Comparison of ENCODE assay signal across 18 cellular contexts in the genomic region with DNA sequence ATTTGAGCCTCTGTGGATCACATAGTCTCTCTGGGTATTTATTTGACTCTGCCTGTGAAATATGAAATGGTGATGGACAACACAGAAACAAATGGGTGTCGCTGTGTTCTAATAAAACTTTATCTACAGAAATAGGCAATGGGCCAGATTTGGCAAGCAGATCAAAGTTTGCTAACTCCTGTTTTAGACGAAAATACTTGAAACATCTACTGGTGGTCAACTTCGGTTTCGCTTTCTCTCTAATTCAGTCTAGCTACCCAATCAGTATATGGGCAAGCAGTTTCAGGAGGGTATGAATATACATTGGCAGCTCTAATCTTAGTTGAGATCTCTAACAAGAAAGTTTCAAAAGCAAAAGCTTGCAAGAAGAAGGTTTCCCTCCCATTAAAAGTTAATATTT.
DNase-seq lines count a peak whose midpoint lies in the region; ATAC-seq, FAIRE-seq and TF ChIP-seq lines count a peak whose summit lies in the region.
"Had no signal": no experiment of that assay in that cellular context is flagged by ENCODE, and none has a peak within 500 bp of the region (broad histone marks: within the 10 kb centered on the region; RNA-seq: fewer than 3 reads in every experiment).

No MANE protein-coding gene starts in this region.

- no peaks in the 10 kb centered on the region for H3K36me3 ChIP-seq in GM06990 (ENCODE audit: control insufficient read depth, insufficient read depth, low read length)
- H3K36me3 ChIP-seq: ovary had no signal

- H3K36me3 Mint-ChIP-seq in activated T-helper 17 cell treated with anti-CD3 and anti-CD28 coated beads, Interleukin-2, amount 50 U/mL, for 72 hours (ENCODE audit: low read depth) = no peaks in the 10 kb centered on the region

- ATAC-seq in GM21737 (IDR thresholded peaks at IDR 0.05; ENCODE audit: unreplicated experiment) (peak; percentile 71), HG03342 (IDR thresholded peaks at IDR 0.05; ENCODE audit: unreplicated experiment) (peak; percentile 80)
- ATAC-seq in activated T-helper 17 cell treated with anti-CD3 and anti-CD28 coated beads, Interleukin-2, amount 50 U/mL, for 72 hours (replicated peaks) = no peak
- ATAC-seq: activated CD8-positive, alpha-beta T cell treated with anti-CD3 and anti-CD28 coated beads, Interleukin-2, amount 10 ng/mL, durations not matched to agents 7 days and 5 days had no signal

- H3K9me3 Mint-ChIP-seq in activated T-helper 17 cell treated with anti-CD3 and anti-CD28 coated beads, Interleukin-2, amount 50 U/mL, for 72 hours = no peaks in the 10 kb centered on the region
- H3K9me3 Mint-ChIP-seq: H9 had no signal

- H3K27me3 Mint-ChIP-seq in activated T-helper 17 cell treated with anti-CD3 and anti-CD28 coated beads, Interleukin-2, amount 50 U/mL, for 72 hours = peaks cover 13% of the 10 kb centered on the region

- DNase-seq in GM06990 (ENCODE audit: extremely low read depth, insufficient read length) (peak; percentile 18), GM19239 (ENCODE audit: insufficient read length, low spot score) (peak; percentile 9), SK-N-DZ (ENCODE audit: low spot score) (no peak), activated T-cell treated with anti-CD3 and anti-CD28 coated beads for 4 hours (no peak), NCI-H446 (lab: John Stamatoyannopoulos, UW) (no peak)
- DNase-seq: activated CD8-positive, alpha-beta T cell treated with anti-CD3 and anti-CD28 coated beads, Interleukin-2, amount 10 ng/mL, durations not matched to agents 7 days and 5 days; activated effector memory CD4-positive, alpha-beta T cell treated with Interleukin-2 at 50 U/mL for 16 hours; amygdala; C1 segment of cervical spinal cord; foreskin fibroblast; H9; NCI-H748 treated with DMSO at 0.1 percent for 48 hours; ovary; stimulated activated CD4-positive, alpha-beta T cell treated with anti-CD3 and anti-CD28 coated beads, Interleukin-4, amount 100 ng/mL, for 1 hour; stimulated activated CD8-positive, alpha-beta memory T cell treated with anti-CD3 and anti-CD28 coated beads, Interleukin-4, amount 100 ng/mL, for 48 hours had no signal

- H3K27me3 ChIP-seq in GM06990 (replicated peaks; ENCODE audit: control insufficient read depth, insufficient read depth, low read length) = no peaks in the 10 kb centered on the region; the same call in 1 of the 2 replicates
- H3K27me3 ChIP-seq: ovary had no signal

- FAIRE-seq in GM19239 (lab: Jason Lieb, UNC) = peak; percentile 42

- H3K4me1 Mint-ChIP-seq in activated T-helper 17 cell treated with anti-CD3 and anti-CD28 coated beads, Interleukin-2, amount 50 U/mL, for 72 hours = peaks cover 5% of the 10 kb centered on the region
- H3K4me1 Mint-ChIP-seq: H9 had no signal

- H3K27ac Mint-ChIP-seq in activated T-helper 17 cell treated with anti-CD3 and anti-CD28 coated beads, Interleukin-2, amount 50 U/mL, for 72 hours = no peak overlapping the region
- H3K27ac Mint-ChIP-seq: H9 had no signal

- no peak overlapping the region for H3K4me3 ChIP-seq in GM06990 (replicated peaks; ENCODE audit: low read depth, low read length)
- H3K4me3 ChIP-seq: ovary had no signal

- TF ChIP-seq CTCF in GM06990 (IDR thresholded peaks at IDR 0.05; ENCODE audit: insufficient read depth, low read length, poor library complexity, severe bottlenecking) = no peak

- no peak overlapping the region for H3K4me3 Mint-ChIP-seq in activated T-helper 17 cell treated with anti-CD3 and anti-CD28 coated beads, Interleukin-2, amount 50 U/mL, for 72 hours
- H3K4me3 Mint-ChIP-seq: activated CD8-positive, alpha-beta T cell treated with anti-CD3 and anti-CD28 coated beads, Interleukin-2, amount 10 ng/mL, durations not matched to agents 7 days and 5 days; H9 had no signal

Comparison
In these comparisons a context has a peak if more than half of its experiments do, and no peak if none do; other contexts are left out.
1. DNase-seq: peak in GM06990 (single experiment) and GM19239 (single experiment); none in SK-N-DZ (single experiment), activated T-cell treated with anti-CD3 and anti-CD28 coated beads for 4 hours (single experiment) and NCI-H446 (0 of 2).